9 cellular contexts compared by ENCODE assay signal in genomic region chr11:126917531-126918204, GRCh38.
DNase-seq lines count a peak whose midpoint lies in the region; ATAC-seq and TF ChIP-seq lines count a peak whose summit lies in the region.
"Had no signal": no experiment of that assay in that cellular context is flagged by ENCODE, and none has a peak within 500 bp of the region (broad histone marks: within the 10 kb centered on the region; RNA-seq: fewer than 3 reads in every experiment).

No MANE protein-coding gene starts in this region.

- peak; percentile 88 for ATAC-seq in activated CD8-positive, alpha-beta T cell treated with anti-CD3 and anti-CD28 coated beads for 36 hours
- ATAC-seq in activated CD8-positive, alpha-beta T cell treated with anti-CD3 and anti-CD28 coated beads, Interleukin-2, amount 10 ng/mL, durations not matched to agents 7 days and 5 days = no peak
- ATAC-seq in HG02678 (IDR thresholded peaks at IDR 0.05; ENCODE audit: unreplicated experiment) = peak; percentile 93
- no peak for ATAC-seq in naive thymus-derived CD8-positive, alpha-beta T cell

- H3K27me3 Mint-ChIP-seq in activated CD8-positive, alpha-beta T cell treated with anti-CD3 and anti-CD28 coated beads for 36 hours = no peaks in the 10 kb centered on the region
- H3K27me3 Mint-ChIP-seq in activated CD8-positive, alpha-beta T cell treated with anti-CD3 and anti-CD28 coated beads, Interleukin-2, amount 10 ng/mL, durations not matched to agents 7 days and 5 days (ENCODE audit: low read depth) = no peaks in the 10 kb centered on the region
- H3K27me3 Mint-ChIP-seq in naive thymus-derived CD8-positive, alpha-beta T cell = peaks cover 0 to 1% (median 0%) of the 10 kb centered on the region in 5 donors
- H3K27me3 Mint-ChIP-seq: CD4-positive, CD25-positive, alpha-beta regulatory T cell had no signal

- H3K4me1 Mint-ChIP-seq in activated CD8-positive, alpha-beta T cell treated with anti-CD3 and anti-CD28 coated beads for 36 hours (ENCODE audit: low read depth) = peaks cover 3% of the 10 kb centered on the region
- no peaks in the 10 kb centered on the region for H3K4me1 Mint-ChIP-seq in activated CD8-positive, alpha-beta T cell treated with anti-CD3 and anti-CD28 coated beads, Interleukin-2, amount 10 ng/mL, durations not matched to agents 7 days and 5 days (ENCODE audit: low read depth)
- no peaks in the 10 kb centered on the region for H3K4me1 Mint-ChIP-seq in naive thymus-derived CD8-positive, alpha-beta T cell
- H3K4me1 Mint-ChIP-seq: CD4-positive, CD25-positive, alpha-beta regulatory T cell had no signal

- CTCF ChIA-PET in activated CD8-positive, alpha-beta T cell treated with anti-CD3 and anti-CD28 coated beads for 36 hours (lab: Charles Lee) = no interaction called here
- CTCF ChIA-PET in activated CD8-positive, alpha-beta T cell treated with anti-CD3 and anti-CD28 coated beads, Interleukin-2, amount 10 ng/mL, durations not matched to agents 7 days and 5 days (lab: Charles Lee) = no interaction called here

- no peak overlapping the region for H3K27ac Mint-ChIP-seq in activated CD8-positive, alpha-beta T cell treated with anti-CD3 and anti-CD28 coated beads for 36 hours
- no peak overlapping the region for H3K27ac Mint-ChIP-seq in activated CD8-positive, alpha-beta T cell treated with anti-CD3 and anti-CD28 coated beads, Interleukin-2, amount 10 ng/mL, durations not matched to agents 7 days and 5 days
- H3K27ac Mint-ChIP-seq in naive thymus-derived CD8-positive, alpha-beta T cell = no peak overlapping the region
- H3K27ac Mint-ChIP-seq: CD4-positive, CD25-positive, alpha-beta regulatory T cell had no signal

- POLR2A ChIA-PET in activated CD8-positive, alpha-beta T cell treated with anti-CD3 and anti-CD28 coated beads for 36 hours (lab: Charles Lee) = no interaction called here
- POLR2A ChIA-PET in activated CD8-positive, alpha-beta T cell treated with anti-CD3 and anti-CD28 coated beads, Interleukin-2, amount 10 ng/mL, durations not matched to agents 7 days and 5 days (lab: Charles Lee) = no interaction called here
- POLR2A ChIA-PET in naive thymus-derived CD8-positive, alpha-beta T cell (lab: Charles Lee) = no interaction called here

- H3K9me3 Mint-ChIP-seq in activated CD8-positive, alpha-beta T cell treated with anti-CD3 and anti-CD28 coated beads for 36 hours = no peaks in the 10 kb centered on the region
- no peaks in the 10 kb centered on the region for H3K9me3 Mint-ChIP-seq in activated CD8-positive, alpha-beta T cell treated with anti-CD3 and anti-CD28 coated beads, Interleukin-2, amount 10 ng/mL, durations not matched to agents 7 days and 5 days (ENCODE audit: insufficient read depth)
- H3K9me3 Mint-ChIP-seq in naive thymus-derived CD8-positive, alpha-beta T cell = no peaks in the 10 kb centered on the region

- no peak for TF ChIP-seq CTCF in activated CD8-positive, alpha-beta T cell treated with anti-CD3 and anti-CD28 coated beads for 36 hours (IDR thresholded peaks at IDR 0.05)

- H3K4me3 Mint-ChIP-seq in activated CD8-positive, alpha-beta T cell treated with anti-CD3 and anti-CD28 coated beads for 36 hours = no peak overlapping the region
- H3K4me3 Mint-ChIP-seq in activated CD8-positive, alpha-beta T cell treated with anti-CD3 and anti-CD28 coated beads, Interleukin-2, amount 10 ng/mL, durations not matched to agents 7 days and 5 days = no peak overlapping the region
- H3K4me3 Mint-ChIP-seq in naive thymus-derived CD8-positive, alpha-beta T cell = no peak overlapping the region
- H3K4me3 Mint-ChIP-seq: CD4-positive, CD25-positive, alpha-beta regulatory T cell had no signal

- intact Hi-C loops in activated CD8-positive, alpha-beta T cell treated with anti-CD3 and anti-CD28 coated beads for 36 hours (cut with micrococcal nuclease) = no loop called here

- H3K36me3 Mint-ChIP-seq in activated CD8-positive, alpha-beta T cell treated with anti-CD3 and anti-CD28 coated beads for 36 hours (ENCODE audit: low read depth) = no peaks in the 10 kb centered on the region
- H3K36me3 Mint-ChIP-seq in activated CD8-positive, alpha-beta T cell treated with anti-CD3 and anti-CD28 coated beads, Interleukin-2, amount 10 ng/mL, durations not matched to agents 7 days and 5 days (ENCODE audit: low read depth) = no peaks in the 10 kb centered on the region
- H3K36me3 Mint-ChIP-seq in naive thymus-derived CD8-positive, alpha-beta T cell = no peaks in the 10 kb centered on the region
- H3K36me3 Mint-ChIP-seq: CD4-positive, CD25-positive, alpha-beta regulatory T cell had no signal

- peak; percentile 16 for DNase-seq in activated CD8-positive, alpha-beta T cell treated with anti-CD3 and anti-CD28 coated beads for 36 hours
- DNase-seq in activated CD8-positive, alpha-beta T cell treated with anti-CD3 and anti-CD28 coated beads, Interleukin-2, amount 10 ng/mL, durations not matched to agents 7 days and 5 days = no peak
- DNase-seq in OCI-M1 (lab: John Stamatoyannopoulos, UW) = peak; percentile 36
- peak; percentile 54 for DNase-seq in iris pigment epithelial cell (ENCODE audit: low read depth)
- no peak for DNase-seq in NCI-H774 (lab: John Stamatoyannopoulos, UW)
- DNase-seq in naive thymus-derived CD8-positive, alpha-beta T cell = no peak
- DNase-seq in GOT3 (lab: John Stamatoyannopoulos, UW) = no peak
- DNase-seq: CD4-positive, CD25-positive, alpha-beta regulatory T cell had no signal

Comparison
In these comparisons a context has a peak if more than half of its experiments do, and no peak if none do; other contexts are left out.
1. ATAC-seq: peak in activated CD8-positive, alpha-beta T cell treated with anti-CD3 and anti-CD28 coated beads for 36 hours (single experiment) and HG02678 (single experiment); none in activated CD8-positive, alpha-beta T cell treated with anti-CD3 and anti-CD28 coated beads, Interleukin-2, amount 10 ng/mL, durations not matched to agents 7 days and 5 days (single experiment) and naive thymus-derived CD8-positive, alpha-beta T cell (0 of 2).
2. DNase-seq: peak in activated CD8-positive, alpha-beta T cell treated with anti-CD3 and anti-CD28 coated beads for 36 hours (single experiment), OCI-M1 (single experiment) and iris pigment epithelial cell (single experiment); none in activated CD8-positive, alpha-beta T cell treated with anti-CD3 and anti-CD28 coated beads, Interleukin-2, amount 10 ng/mL, durations not matched to agents 7 days and 5 days (single experiment), NCI-H774 (single experiment), naive thymus-derived CD8-positive, alpha-beta T cell (0 of 10) and GOT3 (single experiment).